In genomic region chr3:4303187-4304123, GRCh38 we compare ENCODE assay signal across 8 cellular contexts. TPM values are rescaled to one million over a fixed set of nuclear protein-coding genes. Genes with fewer than 3 reads are reported as not detected.
A peak's percentile ranks its signal among the peaks of the same experiment; 100 is the strongest.
DNase-seq lines count a peak whose midpoint lies in the region; ATAC-seq, FAIRE-seq and TF ChIP-seq lines count a peak whose summit lies in the region.

TSS of gene SETMAR (plus strand) at chr3:4303369. CDS start at chr3:4303371, 2 bp downstream.

- peak within 1 kb of the TSS; percentile 68 for H2BK12ac ChIP-seq in H1 (ENCODE audit: low read depth, low read length)

- H3K79me1 ChIP-seq in H1 (ENCODE audit: low read depth, low read length) (no peaks in the 10 kb centered on the region), mesendoderm (ENCODE audit: low read length) (peaks cover 5% of the 10 kb centered on the region)

- TF ChIP-seq POLR2A in H1 (IDR thresholded peaks at IDR 0.05; ENCODE audit: control extremely low read depth in 1 of 2, low read depth in 2 of 2, low read length in 2 of 2) = peak; percentile 88 to 94

- TF ChIP-seq CTCF in HL-60 (IDR thresholded peaks at IDR 0.05; ENCODE audit: insufficient read depth, low read length) (no peak), H1 (IDR thresholded peaks at IDR 0.05; ENCODE audit: control extremely low read depth in 1 of 3, insufficient read depth in 1 of 3, low read depth in 1 of 3, low read length in 3 of 3) (no peak)

- no peak within 1 kb of the TSS for H3K14ac ChIP-seq in H1 (ENCODE audit: insufficient read length)

- H2BK15ac ChIP-seq in H1 (ENCODE audit: low read length) (peak within 1 kb of the TSS; percentile 18; the same call in 1 of the 2 replicates), mesendoderm (replicated peaks; ENCODE audit: low read depth) (no peak within 1 kb of the TSS)

- H3K27me3 ChIP-seq in CD8-positive, alpha-beta memory T cell (ENCODE audit: insufficient read depth, low read length, poor library complexity, severe bottlenecking) = no peaks in the 10 kb centered on the region
- H3K27me3 ChIP-seq in HL-60 (ENCODE audit: insufficient read depth, poor library complexity, severe bottlenecking) (no peaks in the 10 kb centered on the region), H1 (replicated peaks in 1 of 4; ENCODE audit: control insufficient read depth in 3 of 4, extremely low read depth in 1 of 4, insufficient read depth in 3 of 4, low read length in 3 of 4) (no peaks in the 10 kb centered on the region), mesendoderm (ENCODE audit: insufficient read depth, low read length, poor library complexity) (no peaks in the 10 kb centered on the region)

- no peak within 1 kb of the TSS for H2BK20ac ChIP-seq in H1 (ENCODE audit: low read length)

- H3K9ac ChIP-seq in H1 (replicated peaks in 1 of 4; ENCODE audit: extremely low read depth in 1 of 4, low read depth in 3 of 4, low read length in 3 of 4) (peak within 1 kb of the TSS; percentile 86 to 94 (median 92)), mesendoderm (ENCODE audit: low read length) (peak within 1 kb of the TSS; percentile 81)

- H3K9me3 Mint-ChIP-seq in CD8-positive, alpha-beta memory T cell = no peaks in the 10 kb centered on the region

- H3K23me2 ChIP-seq in H1 (ENCODE audit: low read depth, low read length) = peaks cover 7% of the 10 kb centered on the region

- H3K36me3 Mint-ChIP-seq in CD8-positive, alpha-beta memory T cell = peaks cover 0 to 13% (median 2%) of the 10 kb centered on the region in 3 donors

- no peaks in the 10 kb centered on the region for H4K20me1 ChIP-seq in H1 (replicated peaks in 1 of 2; ENCODE audit: control insufficient read depth in 1 of 2, insufficient read depth in 2 of 2, low read length in 2 of 2)

- H2AFZ ChIP-seq in H1 (ENCODE audit: low read length) = peak within 1 kb of the TSS; percentile 99

- peak within 1 kb of the TSS; percentile 16 for H3K4ac ChIP-seq in H1 (replicated peaks; ENCODE audit: insufficient read length, low read depth, low read length)
- H3K4ac ChIP-seq in mesendoderm (ENCODE audit: low read depth, low read length) = peak within 1 kb of the TSS; percentile 76

- peak within 1 kb of the TSS; percentile 61 for H2BK120ac ChIP-seq in H1 (replicated peaks; ENCODE audit: low read depth, low read length)
- H2BK120ac ChIP-seq in mesendoderm (ENCODE audit: low read depth, low read length) = no peak within 1 kb of the TSS

- no peaks in the 10 kb centered on the region for H3K9me3 ChIP-seq in CD8-positive, alpha-beta memory T cell (ENCODE audit: low read length)
- no peaks in the 10 kb centered on the region for H3K9me3 ChIP-seq in H1 (ENCODE audit: insufficient read depth in 2 of 2, low read depth in 1 of 2, low read length in 1 of 2)

- CTCF ChIA-PET in CD8-positive, alpha-beta memory T cell (lab: Charles Lee) = interaction anchor here (1.2 kb wide), 1 partner anchor 15 kb away, joined by 3 read pairs; no protein-coding TSS in a partner anchor
- CTCF ChIA-PET in H1 (lab: Charles Lee; ENCODE audit: partially characterized antibody) = interaction anchor here (1.3 to 1.5 kb wide), 2 partner anchors 12 to 330 kb away, joined by 4 read pairs; no protein-coding TSS in a partner anchor

- peaks cover 7% of the 10 kb centered on the region for H3K4me1 ChIP-seq in CD8-positive, alpha-beta memory T cell (ENCODE audit: insufficient read depth, low read length)
- H3K4me1 ChIP-seq in H1 (replicated peaks in 1 of 4; ENCODE audit: control insufficient read depth in 3 of 4, insufficient read depth in 4 of 4, low read length in 3 of 4) = peaks cover 0 to 3% (median under 1%) of the 10 kb centered on the region in 4 experiments; a peak in 4 of 7 replicates
- peaks cover 2% of the 10 kb centered on the region for H3K4me1 ChIP-seq in mesendoderm (ENCODE audit: control insufficient read depth, low read depth, low read length)

- peaks cover 0 to 3% of the 10 kb centered on the region in 2 donors for H3K27me3 Mint-ChIP-seq in CD8-positive, alpha-beta memory T cell

- peak within 1 kb of the TSS; percentile 84 for H4K5ac ChIP-seq in H1 (ENCODE audit: insufficient read length, low read depth, low read length)
- peak within 1 kb of the TSS; percentile 2 for H4K5ac ChIP-seq in mesendoderm (ENCODE audit: low read length)

- H3K18ac ChIP-seq in H1 (ENCODE audit: extremely low read depth, low read length) (peak within 1 kb of the TSS; percentile 94), mesendoderm (ENCODE audit: low read length) (peak within 1 kb of the TSS; percentile 73)

- H3K4me2 ChIP-seq in H1 (ENCODE audit: insufficient read depth in 1 of 2, low read depth in 2 of 2, low read length in 2 of 2) (peak within 1 kb of the TSS; percentile 84 to 86), mesendoderm (ENCODE audit: low read length) (peak within 1 kb of the TSS; percentile 58)

- H4K91ac ChIP-seq in H1 (replicated peaks; ENCODE audit: insufficient read length, low read length) = peak within 1 kb of the TSS; percentile 83

- H3K27ac Mint-ChIP-seq in CD8-positive, alpha-beta memory T cell = peak within 1 kb of the TSS; percentile 76 to 99 (median 99)

- POLR2A ChIA-PET in CD8-positive, alpha-beta memory T cell (lab: Charles Lee) = no interaction called here
- POLR2A ChIA-PET in H1 (lab: Charles Lee; ENCODE audit: partially characterized antibody) = interaction anchor here (0.8 to 1.6 kb wide), 2 partner anchors 11 to 1110 kb away, joined by 3 to 6 read pairs; no protein-coding TSS in a partner anchor

- WGBS in H1 (ENCODE audit: extremely low coverage in 1 of 2, insufficient coverage in 1 of 2, insufficient read length in 1 of 2, insufficient replicate concordance in 2 of 2, low coverage in 1 of 2, low lambda C conversion rate in 2 of 2, missing lambda C conversion rate in 1 of 2), 2 experiments = 5% methylated on average over 60 of the region's 62 CpGs; no CpG with 5 or more reads in 1 of the 2 experiments
- no CpG with 5 or more reads among the region's 62 CpGs for WGBS in mesendoderm (ENCODE audit: extremely low coverage, insufficient coverage, low lambda C conversion rate)

- peak within 1 kb of the TSS; percentile 90 to 99 (median 98) for H3K4me3 Mint-ChIP-seq in CD8-positive, alpha-beta memory T cell

- H3K23ac ChIP-seq in H1 (ENCODE audit: insufficient read length) (no peak within 1 kb of the TSS), mesendoderm (ENCODE audit: low read length) (peak within 1 kb of the TSS; percentile 70)

- peak within 1 kb of the TSS; percentile 83 for H3K56ac ChIP-seq in H1 (replicated peaks; ENCODE audit: insufficient read length, low read depth, low read length)
- peak within 1 kb of the TSS; percentile 88 for H3K56ac ChIP-seq in mesendoderm (ENCODE audit: low read length)

- no peaks in the 10 kb centered on the region for H3K36me3 ChIP-seq in CD8-positive, alpha-beta memory T cell (ENCODE audit: insufficient read depth, low read length)
- H3K36me3 ChIP-seq in H1 (ENCODE audit: control insufficient read depth in 2 of 4, insufficient read depth in 4 of 4, low read length in 3 of 4) = peaks cover 0 to 11% (median 2%) of the 10 kb centered on the region in 4 experiments; a peak in 2 of 8 replicates
- H3K36me3 ChIP-seq in mesendoderm (ENCODE audit: control insufficient read depth, insufficient read depth, low read length) = no peaks in the 10 kb centered on the region

- no peak within 1 kb of the TSS; the same call in 1 of the 2 replicates for H2AK5ac ChIP-seq in H1 (ENCODE audit: low read depth, low read length)
- peak within 1 kb of the TSS; percentile 24 for H2AK5ac ChIP-seq in mesendoderm (ENCODE audit: low read length)

- H2BK5ac ChIP-seq in H1 (ENCODE audit: low read depth, low read length) (peak within 1 kb of the TSS; percentile 97), mesendoderm (ENCODE audit: low read length) (peak within 1 kb of the TSS; percentile 89)

- H3K4me3 ChIP-seq in CD8-positive, alpha-beta memory T cell (ENCODE audit: low read length) = peak within 1 kb of the TSS; percentile 77
- H3K4me3 ChIP-seq in HL-60 (replicated peaks; ENCODE audit: insufficient read depth, low read length) (peak within 1 kb of the TSS; percentile 76), H1 (ENCODE audit: extremely low read depth in 1 of 4, insufficient read depth in 2 of 4, low read depth in 3 of 4, low read length in 4 of 4) (peak within 1 kb of the TSS; percentile 60 to 93 (median 82)), mesendoderm (ENCODE audit: low read length) (peak within 1 kb of the TSS; percentile 77)

- H3K79me2 ChIP-seq in H1 (ENCODE audit: control insufficient read depth in 1 of 2, insufficient read depth in 2 of 2, low read length in 2 of 2) (peaks cover 0 to 17% of the 10 kb centered on the region in 2 experiments; a peak in 2 of 4 replicates), mesendoderm (ENCODE audit: control insufficient read depth, insufficient read depth, low read length) (peaks cover 6% of the 10 kb centered on the region)

- H4K8ac ChIP-seq in H1 (ENCODE audit: extremely low read depth, insufficient read depth, low read length) (peak within 1 kb of the TSS; percentile 97), mesendoderm (ENCODE audit: low read depth, low read length) (peak within 1 kb of the TSS; percentile 78)

- no peak for TF ChIP-seq RAD21 in H1 (IDR thresholded peaks at IDR 0.05 in 1 of 2, conservative IDR thresholded peaks at IDR 0.05 in 1 of 2; ENCODE audit: low read depth in 2 of 2, low read length in 2 of 2)

- H3K4me1 Mint-ChIP-seq in CD8-positive, alpha-beta memory T cell = peaks cover 15 to 43% (median 24%) of the 10 kb centered on the region in 3 donors

- peak; percentile 96 for ATAC-seq in GM19463 (IDR thresholded peaks at IDR 0.05; ENCODE audit: unreplicated experiment)

- DNase-seq in CD8-positive, alpha-beta memory T cell = peak; percentile 70 to 86 (median 78)
- DNase-seq in HL-60 (ENCODE audit: low read depth in 1 of 2, low spot score in 1 of 2) = peak; percentile 85 to 89
- DNase-seq in NOMO-1 treated with DMSO at 0.1 percent for 48 hours (lab: John Stamatoyannopoulos, UW; ENCODE audit: unreplicated experiment) = peak; percentile 81
- peak; percentile 67 to 84 (median 69) for DNase-seq in activated CD8-positive, alpha-beta memory T cell treated with anti-CD3 and anti-CD28 coated beads for 48 hours (ENCODE audit: low read depth in 2 of 3, low spot score in 2 of 3)
- DNase-seq in H1 (ENCODE audit: low read depth in 1 of 2, low spot score in 2 of 2) = peak; percentile 62 to 93
- DNase-seq in mesendoderm = peak; percentile 95
- DNase-seq in stimulated activated CD8-positive, alpha-beta memory T cell treated with anti-CD3 and anti-CD28 coated beads, Interleukin-15, amount 100 ng/mL, for 1 hour (ENCODE audit: low read depth) = peak; percentile 60

- H3K27ac ChIP-seq in CD8-positive, alpha-beta memory T cell (ENCODE audit: low read depth, low read length) = peak within 1 kb of the TSS; percentile 79
- H3K27ac ChIP-seq in HL-60 (replicated peaks) (peak within 1 kb of the TSS; percentile 87), H1 (ENCODE audit: low read depth, low read length) (peak within 1 kb of the TSS; percentile 78), mesendoderm (ENCODE audit: low read depth, low read length) (peak within 1 kb of the TSS; percentile 35)

- 0 out of 3 replicates have a peak, but pooled peaks of 1 of the 2 experiments have one; percentile 1 for TF ChIP-seq EP300 in H1 (IDR thresholded peaks at IDR 0.05; ENCODE audit: borderline replicate concordance in 1 of 2, low read depth in 2 of 2, low read length in 2 of 2)

- FAIRE-seq in H1 (lab: Jason Lieb, UNC) = peak; percentile 90

RNA-seq across cellular contexts. Expression of gene SETMAR, which starts in this region (rescaled TPM):
- total RNA-seq in CD8-positive, alpha-beta memory T cell = 10 to 100 TPM; 18.4 to 18.6 TPM
- polyA plus RNA-seq in CD8-positive, alpha-beta memory T cell = 12.0 TPM
- total RNA-seq in H1 (2021; fragmentation: NEBNext Ultra II Directional; extraction: Animal tissue kit (Norgen Biotek cat#: 25700)) = 25.3 and 25.6 TPM in 2 replicates
- polyA plus RNA-seq in H1 (2011; rRNA removed) = 11.5 and 16.1 TPM in 2 replicates
- 18.0 TPM for polyA plus RNA-seq in H1 (2011; cell fraction: cytosol; rRNA removed)
- 20.7 TPM for polyA plus RNA-seq in H1 (2011; cell fraction: nucleus; rRNA removed)
- polyA plus RNA-seq in H1 (2012, experiment 1 of 2) = 20.6 to 28.5 TPM (median 24.0 TPM) in 4 replicates
- polyA plus RNA-seq in H1 (2012, experiment 2 of 2) = 2.6 TPM
- polyA plus RNA-seq in H1 (2013, experiment 1 of 2) = 22.2 TPM
- 19.2 TPM for polyA plus RNA-seq in H1 (2013, experiment 2 of 2)
- 35.3 and 39.6 TPM in 2 replicates for polyA minus RNA-seq in H1 (2011; rRNA and poly(A)+ RNA removed)
- 11.8 TPM for polyA minus RNA-seq in H1 (2011; cell fraction: cytosol; rRNA and poly(A)+ RNA removed)
- polyA minus RNA-seq in H1 (2011; cell fraction: nucleus; rRNA and poly(A)+ RNA removed) = 72.1 TPM
- polyA plus RNA-seq in mesendoderm (2013, experiment 1 of 2) = 29.8 TPM
- 29.0 TPM for polyA plus RNA-seq in mesendoderm (2013, experiment 2 of 2)

Comparison
In these comparisons a context has a peak if more than half of its experiments do, and no peak if none do; other contexts are left out.
1. Peak in every context shown above with its lines: DNase-seq, ATAC-seq, H3K4me3 ChIP-seq and H3K27ac ChIP-seq.
2. H3K27ac ChIP-seq: peak in every context shown above with its lines; median percentile 87 in HL-60; 79 in CD8-positive, alpha-beta memory T cell; 78 in H1; 35 in mesendoderm.